Comparison of ENCODE assay signal across 8 cellular contexts in the genomic region with DNA sequence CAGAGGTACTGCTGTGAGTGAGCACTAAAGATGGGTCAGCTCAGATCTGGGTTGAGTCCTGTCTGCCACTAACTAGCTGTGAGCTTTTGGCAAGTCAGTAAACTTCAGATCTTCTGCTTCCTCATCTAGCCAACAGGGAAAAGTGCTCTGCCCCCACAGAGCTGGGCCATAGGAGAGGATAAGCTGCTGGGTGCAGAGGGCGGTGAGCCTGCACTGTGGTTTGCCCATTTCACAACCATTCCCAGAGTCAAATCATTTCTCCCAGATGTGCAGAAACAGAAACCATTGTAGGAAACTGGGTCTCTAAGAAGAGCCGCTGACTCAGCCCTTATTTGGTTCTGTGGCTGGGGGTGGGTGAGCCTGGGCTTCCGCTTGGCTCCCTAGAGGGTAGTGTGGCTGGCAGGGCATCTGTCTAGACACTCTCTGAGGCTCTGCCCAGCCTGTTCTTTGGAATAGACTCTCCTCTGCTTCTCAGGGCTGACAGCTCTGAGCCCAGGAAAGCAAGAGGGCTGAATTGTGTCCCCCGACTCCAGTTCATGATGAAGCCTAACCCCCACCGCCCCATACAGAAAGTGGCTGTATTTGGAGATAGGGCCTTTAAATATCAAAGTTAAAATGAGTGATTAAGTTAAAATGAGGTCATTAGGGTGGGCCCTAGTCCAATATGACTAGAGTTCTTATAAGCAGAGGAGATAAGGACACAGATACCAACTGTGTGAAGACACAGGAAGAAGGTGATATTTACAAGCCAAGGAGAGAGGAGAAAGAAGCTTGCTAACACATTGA. TPM values are rescaled to one million over a fixed set of nuclear protein-coding genes. Genes with fewer than 3 reads are reported as not detected.
A peak's percentile ranks its signal among the peaks of the same experiment; 100 is the strongest.
DNase-seq lines count a peak whose midpoint lies in the region; ATAC-seq, FAIRE-seq and TF ChIP-seq lines count a peak whose summit lies in the region.

No MANE protein-coding gene starts in this region.

- H3K4me1 ChIP-seq in Caco-2 = no peaks in the 10 kb centered on the region

- H3K9me3 ChIP-seq in Caco-2 = no peaks in the 10 kb centered on the region

- H3K4me1 Mint-ChIP-seq in activated T-cell treated with anti-CD3 and anti-CD28 coated beads, Interleukin-2, amount 50 U/mL, for 72 hours (ENCODE audit: low read depth) = peaks cover 16% of the 10 kb centered on the region
- H3K4me1 Mint-ChIP-seq in immature natural killer cell (peaks cover 18 to 21% of the 10 kb centered on the region in 2 donors), Caco-2 (ENCODE audit: low read depth, unreplicated experiment) (no peaks in the 10 kb centered on the region)

- BruUV-seq in Caco-2 (replicated peaks; lab: Mats Ljungman, UMichigan) = no TSS peak

- POLR2A ChIA-PET in Caco-2 (lab: Charles Lee) = no interaction called here

- H3K27me3 Mint-ChIP-seq in activated T-cell treated with anti-CD3 and anti-CD28 coated beads, Interleukin-2, amount 50 U/mL, for 72 hours (ENCODE audit: low read depth) = peaks cover 38% of the 10 kb centered on the region
- H3K27me3 Mint-ChIP-seq in immature natural killer cell (ENCODE audit: low read depth in 3 of 3) (peaks cover 8 to 11% (median 10%) of the 10 kb centered on the region in 3 donors), Caco-2 (ENCODE audit: insufficient read depth, unreplicated experiment) (peaks cover 6% of the 10 kb centered on the region)

- H3K27ac ChIP-seq in HL-60 (replicated peaks) = no peak overlapping the region

- H3K4me3 ChIP-seq in HL-60 (replicated peaks; ENCODE audit: insufficient read depth, low read length) (no peak overlapping the region), Caco-2 (ENCODE audit: low read depth, low read length) (no peak overlapping the region)

- H3K9me3 Mint-ChIP-seq in activated T-cell treated with anti-CD3 and anti-CD28 coated beads, Interleukin-2, amount 50 U/mL, for 72 hours = peaks cover 3 to 5% of the 10 kb centered on the region in 2 donors
- H3K9me3 Mint-ChIP-seq in immature natural killer cell = peaks cover 0 to 4% (median 2%) of the 10 kb centered on the region in 6 donors
- H3K9me3 Mint-ChIP-seq in Caco-2 (ENCODE audit: unreplicated experiment) = no peaks in the 10 kb centered on the region

- no peaks in the 10 kb centered on the region for H3K36me3 Mint-ChIP-seq in activated T-cell treated with anti-CD3 and anti-CD28 coated beads, Interleukin-2, amount 50 U/mL, for 72 hours (ENCODE audit: insufficient read depth in 2 of 2)
- H3K36me3 Mint-ChIP-seq in immature natural killer cell = no peaks in the 10 kb centered on the region
- H3K36me3 Mint-ChIP-seq in Caco-2 (ENCODE audit: insufficient read depth, unreplicated experiment) = no peaks in the 10 kb centered on the region

- TF ChIP-seq CTCF in HL-60 (IDR thresholded peaks at IDR 0.05; ENCODE audit: insufficient read depth, low read length) = no peak
- TF ChIP-seq CTCF in Caco-2 (IDR thresholded peaks at IDR 0.05; ENCODE audit: insufficient read depth in 1 of 2, low read depth in 1 of 2, low read length in 1 of 2, severe bottlenecking in 1 of 2, unreplicated experiment in 1 of 2) = no peak

- peak; percentile 93 for ATAC-seq in GM21447 (IDR thresholded peaks at IDR 0.05; ENCODE audit: unreplicated experiment)
- peak; percentile 95 for ATAC-seq in activated T-cell treated with anti-CD3 and anti-CD28 coated beads, Interleukin-2, amount 50 U/mL, for 72 hours (replicated peaks in 1 of 2)

- no peaks in the 10 kb centered on the region for H3K27me3 ChIP-seq in HL-60 (ENCODE audit: insufficient read depth, poor library complexity, severe bottlenecking)
- no peaks in the 10 kb centered on the region for H3K27me3 ChIP-seq in Caco-2 (replicated peaks; ENCODE audit: control insufficient read depth, insufficient read depth, low read length)

- CTCF ChIA-PET in Caco-2 (lab: Charles Lee) = no interaction called here

- no peak overlapping the region for H3K27ac Mint-ChIP-seq in activated T-cell treated with anti-CD3 and anti-CD28 coated beads, Interleukin-2, amount 50 U/mL, for 72 hours
- H3K27ac Mint-ChIP-seq in immature natural killer cell (peak overlapping the region in 2 of 6 donors; percentile 50 to 68), Caco-2 (ENCODE audit: unreplicated experiment) (no peak overlapping the region)

- intact Hi-C loops in Caco-2 (cut with micrococcal nuclease; ENCODE audit: unreplicated experiment) = no loop called here

- peak overlapping the region; percentile 17 to 43 for H3K4me3 Mint-ChIP-seq in activated T-cell treated with anti-CD3 and anti-CD28 coated beads, Interleukin-2, amount 50 U/mL, for 72 hours
- H3K4me3 Mint-ChIP-seq in immature natural killer cell (peak overlapping the region in 3 of 5 donors; percentile 47 to 67 (median 48)), Caco-2 (ENCODE audit: unreplicated experiment) (no peak overlapping the region)

- DNase-seq in ELR (ENCODE audit: low read depth) = peak; percentile 41
- DNase-seq in HL-60 (ENCODE audit: low read depth in 1 of 2, low spot score in 1 of 2) = peak; percentile 91 to 96
- peak; percentile 39 to 44 for DNase-seq in activated T-cell treated with anti-CD3 and anti-CD28 coated beads, Interleukin-2, amount 50 U/mL, for 72 hours
- peak in 2 of 3 donors; percentile 15 to 38 for DNase-seq in immature natural killer cell
- peak; percentile 44 for DNase-seq in urothelium cell line (ENCODE audit: low spot score)
- DNase-seq in Caco-2 = no peak
- DNase-seq in NCI-H748 (lab: John Stamatoyannopoulos, UW; ENCODE audit: unreplicated experiment) = no peak

- peak; percentile 35 for FAIRE-seq in urothelium cell line (lab: Jason Lieb, UNC)

- no peaks in the 10 kb centered on the region for H3K36me3 ChIP-seq in Caco-2 (ENCODE audit: control insufficient read depth, insufficient read depth, low read length)

RNA-seq across cellular contexts. Expression of gene ARHGAP22, which starts 29.5 kb away (rescaled TPM):
- not detected for total RNA-seq in activated T-cell treated with anti-CD3 and anti-CD28 coated beads, Interleukin-2, amount 50 U/mL, for 72 hours
- not detected for polyA plus RNA-seq in immature natural killer cell
- 10.7 and 13.5 TPM in 2 replicates for total RNA-seq in Caco-2 (2022)

RNA-seq across cellular contexts. Expression of gene WDFY4, which starts 50.3 kb away (rescaled TPM):
- 1 to 10 TPM in 1 of 2 donors, under 1 TPM in 1; 0.58 to 1.7 TPM for total RNA-seq in activated T-cell treated with anti-CD3 and anti-CD28 coated beads, Interleukin-2, amount 50 U/mL, for 72 hours
- 1 to 10 TPM in 2 of 3 donors, not detected in 1; 1.0 to 2.2 TPM for polyA plus RNA-seq in immature natural killer cell
- total RNA-seq in Caco-2 (2022) = not detected in 2 replicates

Comparison
In these comparisons a context has a peak if more than half of its experiments do, and no peak if none do; other contexts are left out.
1. DNase-seq: peak in ELR (single experiment), HL-60 (2 of 2), activated T-cell treated with anti-CD3 and anti-CD28 coated beads, Interleukin-2, amount 50 U/mL, for 72 hours (2 of 2), immature natural killer cell (2 of 3) and urothelium cell line (single experiment); none in Caco-2 (0 of 2) and NCI-H748 (single experiment).
2. RNA of gene ARHGAP22, which starts 29.5 kb away (total RNA-seq): 10.7 to 13.5 TPM in Caco-2; not detected in activated T-cell treated with anti-CD3 and anti-CD28 coated beads, Interleukin-2, amount 50 U/mL, for 72 hours; every median in the first group is over 10 times any median in the second.